In the genomic region with DNA sequence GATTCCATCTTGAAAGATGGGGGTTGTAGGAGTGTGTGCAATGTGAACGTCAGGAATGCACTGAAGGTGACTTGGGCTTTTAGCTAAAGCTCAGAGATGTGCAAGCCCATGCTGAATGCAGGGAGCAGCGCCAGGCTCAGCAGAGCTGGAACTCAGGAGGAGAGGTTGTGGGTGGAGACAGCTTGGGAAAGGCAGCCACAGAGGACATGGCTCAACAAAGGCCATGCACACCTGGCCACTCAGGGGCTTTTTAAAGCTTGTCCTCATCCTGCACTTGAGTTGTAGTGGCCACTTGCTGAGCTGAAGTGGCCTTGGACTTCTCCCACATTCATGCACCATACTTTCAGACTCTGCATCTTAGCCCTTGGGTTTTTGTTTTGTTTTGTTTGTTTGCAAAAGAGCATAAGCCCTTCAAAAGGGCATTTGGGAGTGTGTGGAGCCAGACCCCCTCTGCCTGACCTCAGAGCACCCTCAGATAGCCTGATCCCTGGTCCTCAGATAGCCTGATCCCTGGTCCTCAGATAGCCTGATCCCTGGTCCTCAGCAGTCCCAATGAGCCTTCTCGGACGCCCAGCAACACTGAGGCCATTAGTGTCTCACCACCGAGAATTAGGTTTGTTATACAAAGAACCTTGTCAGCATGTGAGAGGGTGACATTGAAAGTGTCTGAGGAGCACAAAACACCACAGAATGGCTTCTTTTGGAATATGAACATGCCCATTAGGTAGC, we compare ENCODE assay signal across 16 cellular contexts. TPM values are rescaled to one million over a fixed set of nuclear protein-coding genes. Genes with fewer than 3 reads are reported as not detected.
DNase-seq lines count a peak whose midpoint lies in the region; ATAC-seq, FAIRE-seq and TF ChIP-seq lines count a peak whose summit lies in the region.
"Had no signal": no experiment of that assay in that cellular context is flagged by ENCODE, and none has a peak within 500 bp of the region (broad histone marks: within the 10 kb centered on the region; RNA-seq: fewer than 3 reads in every experiment).

No MANE protein-coding gene starts in this region.

- intact Hi-C loops in activated CD4-positive, alpha-beta T cell treated with anti-CD3 and anti-CD28 coated beads, Interleukin-2, amount 10 ng/mL, durations not matched to agents 24 days and 14 days (cut with micrococcal nuclease): no loop called here
- intact Hi-C loops in pancreas (cut with DNase I): no loop called here

- POLR2A ChIA-PET in activated naive CD8-positive, alpha-beta T cell treated with anti-CD3 and anti-CD28 coated beads, Interleukin-2, amount 10 ng/mL, durations not matched to agents 7 days and 5 days (lab: Charles Lee): interaction anchor here (1.1 to 1.5 kb wide), 2 partner anchors 14 to 32 kb away, joined by 3 read pairs; no protein-coding TSS in a partner anchor

- TF ChIP-seq CTCF in pancreas (IDR thresholded peaks at IDR 0.05): no peak
- no peak for TF ChIP-seq CTCF in type B pancreatic cell (conservative IDR thresholded peaks at IDR 0.05)

- no peak overlapping the region for H3K4me3 ChIP-seq in pancreas
- H3K4me3 ChIP-seq: heart left ventricle had no signal

- no peak for DNase-seq in activated CD4-positive, alpha-beta T cell treated with anti-CD3 and anti-CD28 coated beads, Interleukin-2, amount 10 ng/mL, durations not matched to agents 24 days and 14 days
- no peak for DNase-seq in activated CD4-positive, alpha-beta T cell treated with anti-CD3 and anti-CD28 coated beads, Interleukin-2, amount 50 U/mL, for 4 hours
- peak; percentile 21 for DNase-seq in NCI-H128 (lab: John Stamatoyannopoulos, UW; ENCODE audit: unreplicated experiment)
- DNase-seq in activated naive CD8-positive, alpha-beta T cell treated with anti-CD3 and anti-CD28 coated beads, Interleukin-2, amount 10 ng/mL, durations not matched to agents 7 days and 5 days: no peak
- DNase-seq in pancreas: no peak
- no peak for DNase-seq in GM19238 (ENCODE audit: insufficient read length, low spot score)
- DNase-seq in H54 (ENCODE audit: insufficient read length, low spot score): no peak
- no peak for DNase-seq in type B pancreatic cell (ENCODE audit: extremely low spot score, unreplicated experiment)
- DNase-seq: heart left ventricle; NCI-H1694 treated with DMSO at 0.1 percent for 48 hours; stimulated activated CD4-positive, alpha-beta T cell treated with anti-CD3 and anti-CD28 coated beads, Interleukin-12 subunit alpha, Interleukin-12 subunit beta, amount 100 ng/mL, for 4 hours had no signal

- H3K27ac ChIP-seq in pancreas: peak overlapping the region in 3 of 4 donors; percentile 29 to 64 (median 45)
- H3K27ac ChIP-seq: heart left ventricle had no signal

- H3K27me3 Mint-ChIP-seq in activated CD4-positive, alpha-beta T cell treated with anti-CD3 and anti-CD28 coated beads, Interleukin-2, amount 10 ng/mL, durations not matched to agents 24 days and 14 days: no peaks in the 10 kb centered on the region
- H3K27me3 Mint-ChIP-seq in activated naive CD8-positive, alpha-beta T cell treated with anti-CD3 and anti-CD28 coated beads, Interleukin-2, amount 10 ng/mL, durations not matched to agents 7 days and 5 days: no peaks in the 10 kb centered on the region
- H3K27me3 Mint-ChIP-seq in type B pancreatic cell: peaks cover 10% of the 10 kb centered on the region

- H3K27ac Mint-ChIP-seq in activated CD4-positive, alpha-beta T cell treated with anti-CD3 and anti-CD28 coated beads, Interleukin-2, amount 10 ng/mL, durations not matched to agents 24 days and 14 days: peak overlapping the region; percentile 1
- H3K27ac Mint-ChIP-seq in activated naive CD8-positive, alpha-beta T cell treated with anti-CD3 and anti-CD28 coated beads, Interleukin-2, amount 10 ng/mL, durations not matched to agents 7 days and 5 days: peak overlapping the region; percentile 68
- H3K27ac Mint-ChIP-seq in type B pancreatic cell: no peak overlapping the region

- peaks cover 67% of the 10 kb centered on the region for H3K4me1 Mint-ChIP-seq in activated CD4-positive, alpha-beta T cell treated with anti-CD3 and anti-CD28 coated beads, Interleukin-2, amount 10 ng/mL, durations not matched to agents 24 days and 14 days
- peaks cover 92% of the 10 kb centered on the region for H3K4me1 Mint-ChIP-seq in activated naive CD8-positive, alpha-beta T cell treated with anti-CD3 and anti-CD28 coated beads, Interleukin-2, amount 10 ng/mL, durations not matched to agents 7 days and 5 days
- peaks cover 51% of the 10 kb centered on the region for H3K4me1 Mint-ChIP-seq in type B pancreatic cell (ENCODE audit: unreplicated experiment)

- H3K4me1 ChIP-seq in pancreas: no peaks in the 10 kb centered on the region

- TF ChIP-seq POLR2A in H54 (IDR thresholded peaks at IDR 0.05; ENCODE audit: low read depth, low read length): no peak

- 78 to 86% methylated on average over 5 of the region's 5 CpGs for WGBS in pancreas, 2 donors

- H3K36me3 ChIP-seq in pancreas: no peaks in the 10 kb centered on the region
- H3K36me3 ChIP-seq: heart left ventricle had no signal

- no peak overlapping the region for H3K4me3 Mint-ChIP-seq in activated CD4-positive, alpha-beta T cell treated with anti-CD3 and anti-CD28 coated beads, Interleukin-2, amount 10 ng/mL, durations not matched to agents 24 days and 14 days
- H3K4me3 Mint-ChIP-seq in activated naive CD8-positive, alpha-beta T cell treated with anti-CD3 and anti-CD28 coated beads, Interleukin-2, amount 10 ng/mL, durations not matched to agents 7 days and 5 days: peak overlapping the region; percentile 35
- H3K4me3 Mint-ChIP-seq in type B pancreatic cell: no peak overlapping the region
- H3K4me3 Mint-ChIP-seq: brain had no signal

- H3K36me3 Mint-ChIP-seq in activated CD4-positive, alpha-beta T cell treated with anti-CD3 and anti-CD28 coated beads, Interleukin-2, amount 10 ng/mL, durations not matched to agents 24 days and 14 days (ENCODE audit: low read depth): peaks cover 44% of the 10 kb centered on the region
- peaks cover 65% of the 10 kb centered on the region for H3K36me3 Mint-ChIP-seq in activated naive CD8-positive, alpha-beta T cell treated with anti-CD3 and anti-CD28 coated beads, Interleukin-2, amount 10 ng/mL, durations not matched to agents 7 days and 5 days
- H3K36me3 Mint-ChIP-seq in type B pancreatic cell: no peaks in the 10 kb centered on the region
- H3K36me3 Mint-ChIP-seq: brain had no signal

- no peaks in the 10 kb centered on the region for H3K9me3 ChIP-seq in pancreas
- H3K9me3 ChIP-seq: heart left ventricle had no signal

- no peaks in the 10 kb centered on the region for H3K27me3 ChIP-seq in pancreas

- no peaks in the 10 kb centered on the region for H3K9me3 Mint-ChIP-seq in activated CD4-positive, alpha-beta T cell treated with anti-CD3 and anti-CD28 coated beads, Interleukin-2, amount 10 ng/mL, durations not matched to agents 24 days and 14 days
- H3K9me3 Mint-ChIP-seq in activated naive CD8-positive, alpha-beta T cell treated with anti-CD3 and anti-CD28 coated beads, Interleukin-2, amount 10 ng/mL, durations not matched to agents 7 days and 5 days: no peaks in the 10 kb centered on the region
- no peaks in the 10 kb centered on the region for H3K9me3 Mint-ChIP-seq in type B pancreatic cell

- FAIRE-seq in pancreas (lab: Jason Lieb, UNC) (no peak), H54 (lab: Jason Lieb, UNC) (no peak)

- ATAC-seq in activated naive CD8-positive, alpha-beta T cell treated with anti-CD3 and anti-CD28 coated beads, Interleukin-2, amount 10 ng/mL, durations not matched to agents 7 days and 5 days (ENCODE audit: low read depth): no peak
- ATAC-seq in pancreas: peak in 2 of 4 donors; percentile 6 to 19
- ATAC-seq: heart left ventricle, left lobe of liver, Panc1 had no signal

RNA-seq across cellular contexts. Expression of a gene that starts 12.5 kb away (rescaled TPM):
- 0.90 and 0.96 TPM in 2 replicates for total RNA-seq in activated CD4-positive, alpha-beta T cell treated with anti-CD3 and anti-CD28 coated beads, Interleukin-2, amount 10 ng/mL, durations not matched to agents 24 days and 14 days
- 1 to 10 TPM; 8.5 to 9.1 TPM for total RNA-seq in activated naive CD8-positive, alpha-beta T cell treated with anti-CD3 and anti-CD28 coated beads, Interleukin-2, amount 10 ng/mL, durations not matched to agents 7 days and 5 days
- total RNA-seq in pancreas (under 1 TPM in 2 of 6 donors, not detected in 4; 0.13 to 0.17 TPM), type B pancreatic cell (ENCODE audit: low replicate concordance) (not detected in 2 replicates)
- polyA plus RNA-seq in pancreas: not detected
- total RNA-seq: left lobe of liver, osteocyte had no signal
- polyA plus RNA-seq: AG04450, heart left ventricle had no signal

RNA-seq across cellular contexts. Expression of a gene that starts 46.8 kb away (rescaled TPM):
- total RNA-seq in activated CD4-positive, alpha-beta T cell treated with anti-CD3 and anti-CD28 coated beads, Interleukin-2, amount 10 ng/mL, durations not matched to agents 24 days and 14 days: 34.4 and 38.4 TPM in 2 replicates
- 100 to 1,000 TPM; 263 to 266 TPM for total RNA-seq in activated naive CD8-positive, alpha-beta T cell treated with anti-CD3 and anti-CD28 coated beads, Interleukin-2, amount 10 ng/mL, durations not matched to agents 7 days and 5 days
- total RNA-seq in pancreas: 1 to 10 TPM in 1 of 6 donors, under 1 TPM in 5; 0.42 to 1.3 (median 0.79) TPM
- 1 to 10 TPM in 1 of 2 donors, under 1 TPM in 1; 0.46 to 1.2 TPM for polyA plus RNA-seq in pancreas
- total RNA-seq in type B pancreatic cell (ENCODE audit: low replicate concordance): 0.24 and 0.43 TPM in 2 replicates
- total RNA-seq: osteocyte had no signal
- polyA plus RNA-seq: AG04450 had no signal

RNA-seq across cellular contexts. Expression of a gene that starts 47.1 kb away (rescaled TPM):
- 0.17 and 0.23 TPM in 2 replicates for total RNA-seq in activated CD4-positive, alpha-beta T cell treated with anti-CD3 and anti-CD28 coated beads, Interleukin-2, amount 10 ng/mL, durations not matched to agents 24 days and 14 days
- total RNA-seq in activated naive CD8-positive, alpha-beta T cell treated with anti-CD3 and anti-CD28 coated beads, Interleukin-2, amount 10 ng/mL, durations not matched to agents 7 days and 5 days: under 1 TPM; 0.20 to 0.30 TPM
- 10 to 100 TPM; 12.1 to 19.8 (median 16.8) TPM for total RNA-seq in pancreas
- 1 to 10 TPM; 4.9 to 5.1 TPM for polyA plus RNA-seq in pancreas
- total RNA-seq in type B pancreatic cell (ENCODE audit: low replicate concordance): 12.4 and 37.5 TPM in 2 replicates
- total RNA-seq: osteocyte had no signal
- polyA plus RNA-seq: AG04450 had no signal

RNA-seq across cellular contexts. Expression of a gene that starts 54.1 kb away (rescaled TPM):
- 0.09 and 0.56 TPM in 2 replicates for total RNA-seq in activated CD4-positive, alpha-beta T cell treated with anti-CD3 and anti-CD28 coated beads, Interleukin-2, amount 10 ng/mL, durations not matched to agents 24 days and 14 days
- total RNA-seq in activated naive CD8-positive, alpha-beta T cell treated with anti-CD3 and anti-CD28 coated beads, Interleukin-2, amount 10 ng/mL, durations not matched to agents 7 days and 5 days: under 1 TPM; 0.11 to 0.34 TPM
- not detected for total RNA-seq in pancreas
- polyA plus RNA-seq in pancreas: under 1 TPM in 1 of 2 donors, not detected in 1; 0.02 TPM
- total RNA-seq in type B pancreatic cell (ENCODE audit: low replicate concordance): not detected in 2 replicates
- total RNA-seq: heart left ventricle, left lobe of liver, osteocyte had no signal
- polyA plus RNA-seq: AG04450, heart left ventricle had no signal

Comparison
In these comparisons a context has a peak if more than half of its experiments do, and no peak if none do; other contexts are left out.
1. RNA of a gene that starts 46.8 kb away (total RNA-seq): 263 to 266 TPM in activated naive CD8-positive, alpha-beta T cell treated with anti-CD3 and anti-CD28 coated beads, Interleukin-2, amount 10 ng/mL, durations not matched to agents 7 days and 5 days and 34.4 to 38.4 TPM in activated CD4-positive, alpha-beta T cell treated with anti-CD3 and anti-CD28 coated beads, Interleukin-2, amount 10 ng/mL, durations not matched to agents 24 days and 14 days; 0.42 to 1.3 TPM in pancreas and 0.24 to 0.43 TPM in type B pancreatic cell; every median in the first group is over 10 times any median in the second.
2. RNA of a gene that starts 47.1 kb away (total RNA-seq): 12.1 to 19.8 TPM in pancreas and 12.4 to 37.5 TPM in type B pancreatic cell; 0.20 to 0.30 TPM in activated naive CD8-positive, alpha-beta T cell treated with anti-CD3 and anti-CD28 coated beads, Interleukin-2, amount 10 ng/mL, durations not matched to agents 7 days and 5 days and 0.17 to 0.23 TPM in activated CD4-positive, alpha-beta T cell treated with anti-CD3 and anti-CD28 coated beads, Interleukin-2, amount 10 ng/mL, durations not matched to agents 24 days and 14 days; every median in the first group is over 10 times any median in the second.